In the genomic region with DNA sequence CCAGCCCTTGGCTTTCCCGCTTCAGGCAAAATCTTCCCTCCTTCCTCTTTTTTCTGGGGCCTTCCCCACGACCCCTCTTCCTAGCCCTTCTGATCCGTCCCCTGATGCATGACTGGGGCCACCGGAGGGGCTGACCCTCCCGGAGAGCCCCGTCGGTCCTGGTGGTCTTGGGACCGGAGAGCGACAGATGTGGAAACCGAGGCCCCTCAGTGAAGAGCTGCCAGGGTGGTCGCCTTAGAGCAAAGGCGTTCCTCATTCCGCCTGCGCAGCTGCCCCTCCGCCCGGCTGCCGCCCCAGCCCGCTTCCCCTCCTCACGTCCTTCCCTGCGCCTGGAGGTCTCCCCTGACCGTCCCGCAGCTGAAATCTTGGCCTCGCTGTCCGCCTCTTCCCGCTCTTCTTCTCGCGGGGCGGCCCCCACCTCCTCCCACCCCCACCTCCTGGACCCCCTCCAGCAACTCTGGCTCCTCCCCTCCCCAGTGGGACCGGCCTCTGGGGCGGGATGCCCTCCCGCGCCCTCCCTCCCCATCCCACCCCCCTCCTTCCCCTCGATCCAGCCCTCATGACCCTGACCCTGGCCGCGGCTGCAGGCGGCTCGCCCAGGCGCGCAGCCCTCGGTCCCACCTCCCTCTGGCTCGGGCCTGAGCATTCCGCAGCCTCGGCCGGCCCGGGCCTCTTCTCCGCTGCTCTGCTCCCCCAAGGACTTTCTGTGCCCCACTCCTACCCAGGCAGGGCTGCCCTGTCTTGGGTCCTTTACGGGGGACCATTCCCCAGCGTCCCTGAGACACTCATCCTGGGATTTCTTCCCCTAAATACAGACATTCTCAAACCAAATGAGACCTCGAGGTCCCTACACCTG, we compare ENCODE assay signal across 13 cellular contexts. TPM values are rescaled to one million over a fixed set of nuclear protein-coding genes. Genes with fewer than 3 reads are reported as not detected.
DNase-seq lines count a peak whose midpoint lies in the region; ATAC-seq and TF ChIP-seq lines count a peak whose summit lies in the region.
"Had no signal": no experiment of that assay in that cellular context is flagged by ENCODE, and none has a peak within 500 bp of the region (broad histone marks: within the 10 kb centered on the region; RNA-seq: fewer than 3 reads in every experiment).

TSS of gene RARRES2 (minus strand) at position 367 of the 856 bp plus-strand sequence. CDS start 1,020 bp downstream, outside the sequence.

- H3K36me3 Mint-ChIP-seq in nephron progenitor cell (ENCODE audit: low read depth) = no peaks in the 10 kb centered on the region

- 6 to 12% (median 7%) methylated on average over 29 to 48 of the region's 49 CpGs for WGBS in adrenal gland, 4 donors
- WGBS in upper lobe of left lung, 2 donors = 17 to 19% methylated on average over 40 to 41 of the region's 49 CpGs

- peaks cover 40% of the 10 kb centered on the region for H3K4me1 Mint-ChIP-seq in nephron progenitor cell

- no peak for TF ChIP-seq EP300 in upper lobe of left lung (IDR thresholded peaks at IDR 0.05)

- no peak for TF ChIP-seq CTCF in adrenal gland (IDR thresholded peaks at IDR 0.05)
- no peak for TF ChIP-seq CTCF in left ventricle myocardium inferior (IDR thresholded peaks at IDR 0.05; ENCODE audit: borderline replicate concordance)
- TF ChIP-seq CTCF in nephron progenitor cell (IDR thresholded peaks at IDR 0.05) = no peak
- no peak for TF ChIP-seq CTCF in upper lobe of left lung (IDR thresholded peaks at IDR 0.05)

- H3K4me3 ChIP-seq in adrenal gland = peak within 1 kb of the TSS; percentile 56 to 87 (median 73)
- H3K4me3 ChIP-seq in left ventricle myocardium inferior = peak within 1 kb of the TSS; percentile 67
- H3K4me3 ChIP-seq in upper lobe of left lung = peak within 1 kb of the TSS; percentile 25 to 57 (median 44)

- peak; percentile 87 to 92 (median 89) for DNase-seq in adrenal gland
- peak; percentile 56 for DNase-seq in left ventricle myocardium inferior
- peak; percentile 75 for DNase-seq in nephron progenitor cell
- DNase-seq in upper lobe of left lung = peak in 1 of 2 donors; percentile 92
- no peak for DNase-seq in NK-92 treated with Interleukin-12 subunit alpha and Interleukin-12 subunit beta, amount 100 ng/mL, for 24 hours (lab: John Stamatoyannopoulos, UW)
- DNase-seq: GOT3, SW 1271 had no signal

- TF ChIP-seq POLR2A in adrenal gland (IDR thresholded peaks at IDR 0.05) (peak in 1 of 2 donors; percentile 81), upper lobe of left lung (IDR thresholded peaks at IDR 0.05) (no peak)

- peaks cover 78% of the 10 kb centered on the region for H3K27me3 Mint-ChIP-seq in nephron progenitor cell (ENCODE audit: low read depth, poor library complexity)

- peak within 1 kb of the TSS; percentile 82 for H3K4me3 Mint-ChIP-seq in nephron progenitor cell
- H3K4me3 Mint-ChIP-seq: stimulated activated effector memory CD8-positive, alpha-beta T cell treated with anti-CD3 and anti-CD28 coated beads, Interleukin-12 subunit alpha, Interleukin-12 subunit beta, amount 100 ng/mL, for 72 hours had no signal

- H3K27ac Mint-ChIP-seq in nephron progenitor cell = no peak within 1 kb of the TSS
- H3K27ac Mint-ChIP-seq: activated naive CD4-positive, alpha-beta T cell treated with anti-CD3 and anti-CD28 coated beads, Interleukin-2, amount 50 U/mL, for 72 hours had no signal

- intact Hi-C loops in adrenal gland (cut with DNase I) (no loop called here), left ventricle myocardium inferior (cut with micrococcal nuclease) (no loop called here)

- H3K27ac ChIP-seq in adrenal gland (peak within 1 kb of the TSS; percentile 86 to 93 (median 90)), left ventricle myocardium inferior (replicated peaks) (peak within 1 kb of the TSS; percentile 56), upper lobe of left lung (peak within 1 kb of the TSS; percentile 66 to 88 (median 82))

- peaks cover 23% of the 10 kb centered on the region for H3K9me3 Mint-ChIP-seq in nephron progenitor cell
- H3K9me3 Mint-ChIP-seq: stimulated activated effector memory CD8-positive, alpha-beta T cell treated with anti-CD3 and anti-CD28 coated beads, Interleukin-12 subunit alpha, Interleukin-12 subunit beta, amount 100 ng/mL, for 72 hours had no signal

- H3K36me3 ChIP-seq in adrenal gland (replicated peaks in 1 of 2) (peaks cover 0 to 22% of the 10 kb centered on the region in 2 donors), left ventricle myocardium inferior (no peaks in the 10 kb centered on the region), upper lobe of left lung (peaks cover 0 to 7% (median 0%) of the 10 kb centered on the region in 4 donors)

- H3K27me3 ChIP-seq in adrenal gland (no peaks in the 10 kb centered on the region), left ventricle myocardium inferior (ENCODE audit: low read depth) (peaks cover 61% of the 10 kb centered on the region), upper lobe of left lung (peaks cover 0 to 15% (median 6%) of the 10 kb centered on the region in 4 donors)

- H3K9me3 ChIP-seq in adrenal gland (replicated peaks in 1 of 3) (no peaks in the 10 kb centered on the region), left ventricle myocardium inferior (replicated peaks) (peaks cover 15% of the 10 kb centered on the region), upper lobe of left lung (no peaks in the 10 kb centered on the region)

- ATAC-seq in upper lobe of left lung (ENCODE audit: low FRiP score in 2 of 2) = peak; percentile 58 to 80
- ATAC-seq in HG03521 (IDR thresholded peaks at IDR 0.05; ENCODE audit: unreplicated experiment) = no peak
- ATAC-seq in HG02678 (IDR thresholded peaks at IDR 0.05; ENCODE audit: unreplicated experiment) = no peak
- no peak for ATAC-seq in GM21786 (IDR thresholded peaks at IDR 0.05; ENCODE audit: unreplicated experiment)
- ATAC-seq: activated naive CD4-positive, alpha-beta T cell treated with anti-CD3 and anti-CD28 coated beads, Interleukin-2, amount 50 U/mL, for 72 hours; stimulated activated effector memory CD8-positive, alpha-beta T cell treated with anti-CD3 and anti-CD28 coated beads, Interleukin-12 subunit alpha, Interleukin-12 subunit beta, amount 100 ng/mL, for 72 hours had no signal

- H3K4me1 ChIP-seq in adrenal gland (replicated peaks in 1 of 2) (peaks cover 21 to 31% of the 10 kb centered on the region in 2 donors), left ventricle myocardium inferior (peaks cover 30% of the 10 kb centered on the region), upper lobe of left lung (peaks cover 7 to 31% (median 21%) of the 10 kb centered on the region in 4 donors)

RNA-seq across cellular contexts. Expression of gene RARRES2, which starts in this region (rescaled TPM):
- 1,000 to 10,000 TPM; 1,813 to 6,437 (median 3,715) TPM for total RNA-seq in adrenal gland
- polyA plus RNA-seq in adrenal gland = 1,000 to 10,000 TPM in 2 of 3 donors, 100 to 1,000 TPM in 1; 590 to 7,984 (median 3,445) TPM
- 17.6 TPM for total RNA-seq in left ventricle myocardium inferior
- total RNA-seq in upper lobe of left lung = 100 to 1,000 TPM in 5 of 6 donors, 10 to 100 TPM in 1; 54.2 to 303 (median 160) TPM
- total RNA-seq: MCF 10A had no signal

Comparison
In these comparisons a context has a peak if more than half of its experiments do, and no peak if none do; other contexts are left out.
1. RNA of gene RARRES2 (total RNA-seq): 1,813 to 6,437 TPM in adrenal gland; 54.2 to 303 TPM in upper lobe of left lung and 17.6 TPM in left ventricle myocardium inferior (single experiment); every median in the first group is over 4 times any median in the second.
2. ATAC-seq: peak in upper lobe of left lung (2 of 2); none in HG03521 (single experiment), HG02678 (single experiment) and GM21786 (single experiment).
3. Peak in every context shown above with its lines, with median percentiles within 50 percentile points of each other: H3K27ac ChIP-seq and H3K4me3 ChIP-seq.